16 cellular contexts compared by ENCODE assay signal in the genomic region with DNA sequence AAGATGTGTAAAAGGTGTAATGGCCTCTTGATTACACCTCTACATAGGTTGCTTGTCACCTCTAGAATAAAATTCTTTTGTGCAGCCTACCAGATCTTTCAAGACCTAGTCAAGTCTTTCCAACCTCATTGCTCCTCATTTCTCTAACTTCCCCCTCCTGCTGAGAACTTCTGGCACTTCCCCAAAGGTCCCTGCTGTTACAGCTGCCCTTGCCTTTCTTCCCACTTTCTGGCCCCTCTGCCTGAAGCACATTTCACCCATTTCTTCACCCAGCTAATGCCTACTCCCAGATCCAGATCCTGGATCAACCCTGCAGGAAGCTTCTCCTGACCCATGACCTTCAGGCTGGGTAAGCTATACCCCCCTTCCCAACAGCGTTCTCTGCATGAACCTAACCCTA. TPM values are rescaled to one million over a fixed set of nuclear protein-coding genes. Genes with fewer than 3 reads are reported as not detected.
DNase-seq lines count a peak whose midpoint lies in the region; TF ChIP-seq lines count a peak whose summit lies in the region.
"Had no signal": no experiment of that assay in that cellular context is flagged by ENCODE, and none has a peak within 500 bp of the region (broad histone marks: within the 10 kb centered on the region; RNA-seq: fewer than 3 reads in every experiment).

No MANE protein-coding gene starts in this region.

- H3K4me3 ChIP-seq in choroid plexus epithelial cell (ENCODE audit: low read depth, low read length) (no peak overlapping the region), right atrium auricular region (no peak overlapping the region)
- H3K4me3 ChIP-seq: SJCRH30, stomach had no signal

- peaks cover 0 to 11% of the 10 kb centered on the region in 2 donors for H3K4me1 ChIP-seq in right atrium auricular region
- H3K4me1 ChIP-seq: SJCRH30 had no signal

- no peak for TF ChIP-seq CTCF in choroid plexus epithelial cell (conservative IDR thresholded peaks at IDR 0.05; ENCODE audit: low read depth, low read length)
- TF ChIP-seq CTCF in right atrium auricular region (IDR thresholded peaks at IDR 0.05): no peak

- no peaks in the 10 kb centered on the region for H3K9me3 ChIP-seq in right atrium auricular region
- H3K9me3 ChIP-seq: SJCRH30, stomach had no signal

- H3K27ac ChIP-seq in right atrium auricular region: no peak overlapping the region
- H3K27ac ChIP-seq: SJCRH30, stomach had no signal

- no peaks in the 10 kb centered on the region for H3K27me3 ChIP-seq in right atrium auricular region
- H3K27me3 ChIP-seq: SJCRH30 had no signal

- no peaks in the 10 kb centered on the region for H3K36me3 ChIP-seq in right atrium auricular region
- H3K36me3 ChIP-seq: SJCRH30, stomach had no signal

- DNase-seq in Ammon's horn (ENCODE audit: low spot score) (peak; percentile 43), DMS 273 treated with DMSO at 0.1 percent for 48 hours (lab: John Stamatoyannopoulos, UW) (peak; percentile 66), NCI-H446 treated with DMSO at 0.1 percent for 48 hours (lab: John Stamatoyannopoulos, UW) (peak; percentile 51), choroid plexus epithelial cell (ENCODE audit: low read depth) (peak; percentile 4), hepatic stellate cell (ENCODE audit: low spot score) (no peak), NCI-H146 (lab: John Stamatoyannopoulos, UW) (no peak), right atrium auricular region (ENCODE audit: low spot score) (no peak)
- DNase-seq in stimulated activated CD4-positive, alpha-beta T cell treated with anti-CD3 and anti-CD28 coated beads, Interleukin-2, amount 100 ng/mL, for 24 hours: no peak
- DNase-seq: activated CD4-positive, alpha-beta memory T cell treated with anti-CD3 and anti-CD28 coated beads for 36 hours; cerebellar nuclear complex; NCI-H2029 treated with DMSO at 0.1 percent for 48 hours; NCI-H748 treated with DMSO at 0.1 percent for 48 hours; stimulated activated CD4-positive, alpha-beta T cell treated with anti-CD3 and anti-CD28 coated beads, Interleukin-12 subunit alpha, Interleukin-12 subunit beta, amount 100 ng/mL, for 4 hours; stomach had no signal

RNA-seq across cellular contexts. Expression of gene TSHR, which starts 1.5 kb away (rescaled TPM):
- total RNA-seq in right atrium auricular region: not detected
- total RNA-seq: activated CD4-positive, alpha-beta memory T cell treated with anti-CD3 and anti-CD28 coated beads for 36 hours; fibroblast of villous mesenchyme had no signal

RNA-seq across cellular contexts. Expression of gene CEP128, which starts 15.4 kb away (rescaled TPM):
- total RNA-seq in right atrium auricular region: 1 to 10 TPM; 1.3 to 2.7 TPM

Comparison
In these comparisons a context has a peak if more than half of its experiments do, and no peak if none do; other contexts are left out.
1. DNase-seq: peak in Ammon's horn (single experiment), DMS 273 treated with DMSO at 0.1 percent for 48 hours (single experiment), NCI-H446 treated with DMSO at 0.1 percent for 48 hours (single experiment) and choroid plexus epithelial cell (single experiment); none in hepatic stellate cell (single experiment), stimulated activated CD4-positive, alpha-beta T cell treated with anti-CD3 and anti-CD28 coated beads, Interleukin-2, amount 100 ng/mL, for 24 hours (0 of 2), NCI-H146 (single experiment) and right atrium auricular region (single experiment).